Comparison of ENCODE assay signal across 11 cellular contexts in genomic region chr11:123580137-123580536, GRCh38.
"Had no signal": no experiment of that assay in that cellular context is flagged by ENCODE, and none has a peak within 500 bp of the region (broad histone marks: within the 10 kb centered on the region; RNA-seq: fewer than 3 reads in every experiment).

No MANE protein-coding gene starts in this region.

- H3K9me3 ChIP-seq: gastrocnemius medialis, heart right ventricle, neutrophil, right atrium auricular region had no signal

- H3K36me3 ChIP-seq: gastrocnemius medialis, heart right ventricle, right atrium auricular region had no signal

- H3K4me3 Mint-ChIP-seq: activated CD4-positive, alpha-beta memory T cell treated with anti-CD3 and anti-CD28 coated beads, Interleukin-2, amount 10 ng/mL, durations not matched to agents 7 days and 5 days; endodermal cell; stimulated activated naive B cell treated with anti-CD40 and anti-IgM and Interleukin-4, amounts not matched to agents 10 μg/mL and 1 μg/mL and 100 μg/mL, for 72 hours had no signal

- H3K27me3 ChIP-seq: gastrocnemius medialis, neutrophil, right atrium auricular region had no signal

- H3K9me3 Mint-ChIP-seq: activated CD4-positive, alpha-beta memory T cell treated with anti-CD3 and anti-CD28 coated beads, Interleukin-2, amount 10 ng/mL, durations not matched to agents 7 days and 5 days; endodermal cell; stimulated activated naive B cell treated with anti-CD40 and anti-IgM and Interleukin-4, amounts not matched to agents 10 μg/mL and 1 μg/mL and 100 μg/mL, for 72 hours; type B pancreatic cell had no signal

- H3K27me3 Mint-ChIP-seq: activated CD4-positive, alpha-beta memory T cell treated with anti-CD3 and anti-CD28 coated beads, Interleukin-2, amount 10 ng/mL, durations not matched to agents 7 days and 5 days; T-helper 17 cell had no signal

- H3K27ac ChIP-seq: gastrocnemius medialis, heart right ventricle, neutrophil, right atrium auricular region had no signal

- H3K4me3 ChIP-seq: gastrocnemius medialis, heart right ventricle, right atrium auricular region had no signal

- H3K27ac Mint-ChIP-seq: activated CD4-positive, alpha-beta memory T cell treated with anti-CD3 and anti-CD28 coated beads, Interleukin-2, amount 10 ng/mL, durations not matched to agents 7 days and 5 days; endodermal cell; naive B cell; stimulated activated naive B cell treated with anti-CD40 and anti-IgM and Interleukin-4, amounts not matched to agents 10 μg/mL and 1 μg/mL and 100 μg/mL, for 72 hours; type B pancreatic cell; WTC11 had no signal

- H3K36me3 Mint-ChIP-seq: naive B cell; stimulated activated naive B cell treated with anti-CD40 and anti-IgM and Interleukin-4, amounts not matched to agents 10 μg/mL and 1 μg/mL and 100 μg/mL, for 72 hours had no signal
